In genomic region chr3:186461141-186461540, GRCh38 we compare ENCODE assay signal across 16 cellular contexts.
DNase-seq lines count a peak whose midpoint lies in the region; ATAC-seq, FAIRE-seq and TF ChIP-seq lines count a peak whose summit lies in the region.
"Had no signal": no experiment of that assay in that cellular context is flagged by ENCODE, and none has a peak within 500 bp of the region (broad histone marks: within the 10 kb centered on the region; RNA-seq: fewer than 3 reads in every experiment).

No MANE protein-coding gene starts in this region.

- DNase-seq in A549 (ENCODE audit: low read depth in 1 of 2, low spot score in 1 of 2): peak; percentile 34 to 65
- DNase-seq in GM04503 (ENCODE audit: low read depth): peak; percentile 29
- peak; percentile 82 for DNase-seq in RWPE1 (ENCODE audit: low spot score)
- peak; percentile 93 for DNase-seq in fibroblast of mammary gland (ENCODE audit: low read depth)
- no peak for DNase-seq in uterus
- DNase-seq: activated T-cell treated with anti-CD3 and anti-CD28 coated beads for 4 hours; body of pancreas; CD4-positive, CD25-positive, alpha-beta regulatory T cell; NCI-H1694 treated with DMSO at 0.1 percent for 48 hours; psoas muscle; stimulated activated CD4-positive, alpha-beta T cell treated with anti-CD3 and anti-CD28 coated beads, Interleukin-4, amount 100 ng/mL, for 1 hour; stimulated activated naive CD4-positive, alpha-beta T cell treated with Interleukin-2 at 50 U/mL for 16 hours had no signal

- intact Hi-C loops in uterus (cut with DNase I; ENCODE audit: low total_unique reads): no loop called here

- TF ChIP-seq EP300 in A549 (IDR thresholded peaks at IDR 0.05): no peak

- 0% methylated on average over 1 of the region's 1 CpG for WGBS in A549 (ENCODE audit: missing lambda C conversion rate)

- no peaks in the 10 kb centered on the region for H3K36me3 ChIP-seq in uterus

- no peak for TF ChIP-seq CTCF in A549 (IDR thresholded peaks at IDR 0.05)
- TF ChIP-seq CTCF in RWPE1 (conservative IDR thresholded peaks at IDR 0.05; ENCODE audit: low read depth): no peak
- no peak for TF ChIP-seq CTCF in fibroblast of mammary gland (conservative IDR thresholded peaks at IDR 0.05; ENCODE audit: control insufficient read depth, insufficient read depth, low read depth, low read length)
- TF ChIP-seq CTCF in uterus (IDR thresholded peaks at IDR 0.05): no peak

- FAIRE-seq in A549 (lab: Jason Lieb, UNC): no peak

- no peak overlapping the region for H3K27ac ChIP-seq in A549
- H3K27ac ChIP-seq in RWPE1: no peak overlapping the region
- no peak overlapping the region for H3K27ac ChIP-seq in uterus
- H3K27ac ChIP-seq: body of pancreas, psoas muscle, SK-N-MC had no signal

- H3K27me3 ChIP-seq in uterus: no peaks in the 10 kb centered on the region
- H3K27me3 ChIP-seq: body of pancreas had no signal

- TF ChIP-seq RAD21 in A549 (conservative IDR thresholded peaks at IDR 0.05 in 1 of 2, IDR thresholded peaks at IDR 0.05 in 1 of 2): no peak

- TF ChIP-seq POLR2A in A549 (IDR thresholded peaks at IDR 0.05; ENCODE audit: low read length) (no peak), uterus (IDR thresholded peaks at IDR 0.05) (no peak)

- H3K9me3 ChIP-seq in A549: no peaks in the 10 kb centered on the region
- H3K9me3 ChIP-seq in uterus: no peaks in the 10 kb centered on the region
- H3K9me3 ChIP-seq: body of pancreas, psoas muscle had no signal

- no peak overlapping the region for H3K4me2 ChIP-seq in A549

- H3K4me1 ChIP-seq in A549: no peaks in the 10 kb centered on the region
- no peaks in the 10 kb centered on the region for H3K4me1 ChIP-seq in uterus
- H3K4me1 ChIP-seq: body of pancreas, psoas muscle had no signal

- POLR2A ChIA-PET in A549 (lab: Yijun Ruan, JAX): no interaction called here
- POLR2A ChIA-PET in RWPE1 (lab: Yijun Ruan, JAX; ENCODE audit: low non-redundant PET): no interaction called here

- CTCF ChIA-PET in A549 (lab: Yijun Ruan, JAX): no interaction called here
- CTCF ChIA-PET in RWPE1 (lab: Yijun Ruan, JAX): no interaction called here

- ATAC-seq in A549 (peak in 1 of 2 experiments; percentile 73; a peak in 2 of 6 replicates), HG02571 (IDR thresholded peaks at IDR 0.05; ENCODE audit: unreplicated experiment) (no peak), GM18511 (IDR thresholded peaks at IDR 0.05; ENCODE audit: unreplicated experiment) (no peak), GM21526 (IDR thresholded peaks at IDR 0.05; ENCODE audit: low FRiP score, unreplicated experiment) (no peak)
- ATAC-seq: body of pancreas, psoas muscle had no signal

- H3K4me3 ChIP-seq in A549 (no peak overlapping the region), fibroblast of mammary gland (ENCODE audit: control insufficient read depth, low read depth, low read length) (no peak overlapping the region), uterus (no peak overlapping the region)
- H3K4me3 ChIP-seq: body of pancreas, psoas muscle, SK-N-MC had no signal

TF ChIP-seq in A549, 52 proteins besides CTCF, POLR2A, EP300 and RAD21:
- TF ChIP-seq, protein P1, sequence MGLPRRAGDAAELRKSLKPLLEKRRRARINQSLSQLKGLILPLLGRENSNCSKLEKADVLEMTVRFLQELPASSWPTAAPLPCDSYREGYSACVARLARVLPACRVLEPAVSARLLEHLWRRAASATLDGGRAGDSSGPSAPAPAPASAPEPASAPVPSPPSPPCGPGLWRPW (IDR thresholded peaks at IDR 0.05): no peak
- TF ChIP-seq FOSL2 (IDR thresholded peaks at IDR 0.05) (no peak), FOSL2 (CRISPR knock-in tag; IDR thresholded peaks at IDR 0.05) (peak; percentile 79), SMC3 (IDR thresholded peaks at IDR 0.05) (no peak), USF2 (IDR thresholded peaks at IDR 0.05) (no peak), BCL3 (IDR thresholded peaks at IDR 0.05) (no peak), ZC3H11A (IDR thresholded peaks at IDR 0.05) (no peak), HOXA7 (CRISPR knock-in tag; IDR thresholded peaks at IDR 0.05) (no peak), CHD2 (IDR thresholded peaks at IDR 0.05; ENCODE audit: low read length, partially characterized antibody) (no peak)

Comparison
In these comparisons a context has a peak if more than half of its experiments do, and no peak if none do; other contexts are left out.
1. DNase-seq: peak in A549 (2 of 2), GM04503 (single experiment), RWPE1 (single experiment) and fibroblast of mammary gland (single experiment); none in uterus (0 of 2).